ENCODE assay signal across 1 cellular context in the genomic region with DNA sequence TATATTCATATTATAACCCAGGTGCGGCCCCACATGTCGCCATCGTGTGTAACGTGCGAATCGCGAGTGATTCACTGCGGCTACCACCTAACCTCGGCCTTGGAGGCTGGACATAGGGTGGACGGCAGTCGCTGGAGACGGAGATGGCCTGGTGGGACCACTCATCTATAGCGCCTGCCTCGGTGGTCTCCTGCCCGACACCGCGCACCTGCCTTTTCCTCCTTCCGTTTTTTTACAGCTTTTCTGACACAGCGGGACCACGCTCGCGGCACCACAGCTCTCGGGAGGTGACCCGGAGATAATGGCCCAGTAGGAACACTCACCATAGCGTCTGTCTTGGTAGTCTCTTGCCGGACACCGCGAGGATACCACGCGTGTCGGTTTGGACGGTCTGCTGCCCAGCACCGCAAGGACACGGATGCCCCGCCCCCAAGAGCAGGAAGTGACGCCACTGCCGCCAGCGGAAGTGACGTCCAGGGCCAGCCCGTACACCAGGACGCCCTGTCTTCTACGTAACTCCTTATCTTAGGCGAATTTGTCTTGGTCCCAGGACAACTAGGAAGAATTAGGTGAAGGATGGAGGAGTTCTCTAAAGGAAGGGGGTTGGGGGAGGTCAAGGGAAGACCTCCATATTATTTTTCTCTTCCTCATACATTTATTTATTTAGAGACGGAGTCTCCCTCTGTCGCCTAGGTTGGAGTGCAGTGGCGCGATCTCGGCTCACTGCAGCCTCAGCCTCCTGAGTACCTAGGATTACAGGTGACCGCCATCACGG.
TF ChIP-seq lines count a peak whose summit lies in the region.

No MANE protein-coding gene starts in this region.

TF ChIP-seq in HepG2, 621 proteins besides CTCF, POLR2A, EP300 and RAD21 (continued from another document and continues in another):
- TF ChIP-seq, protein P1, sequence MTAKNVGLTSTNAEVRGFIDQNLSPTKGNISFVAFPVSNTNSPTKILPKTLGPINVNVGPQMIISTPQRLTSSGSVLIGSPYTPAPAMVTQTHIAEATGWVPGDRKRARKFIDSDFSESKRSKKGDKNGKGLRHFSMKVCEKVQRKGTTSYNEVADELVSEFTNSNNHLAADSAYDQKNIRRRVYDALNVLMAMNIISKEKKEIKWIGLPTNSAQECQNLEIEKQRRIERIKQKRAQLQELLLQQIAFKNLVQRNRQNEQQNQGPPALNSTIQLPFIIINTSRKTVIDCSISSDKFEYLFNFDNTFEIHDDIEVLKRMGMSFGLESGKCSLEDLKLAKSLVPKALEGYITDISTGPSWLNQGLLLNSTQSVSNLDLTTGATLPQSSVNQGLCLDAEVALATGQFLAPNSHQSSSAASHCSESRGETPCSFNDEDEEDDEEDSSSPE (CRISPR knock-in tag; IDR thresholded peaks at IDR 0.05) = no peak
- TF ChIP-seq, protein P2, sequence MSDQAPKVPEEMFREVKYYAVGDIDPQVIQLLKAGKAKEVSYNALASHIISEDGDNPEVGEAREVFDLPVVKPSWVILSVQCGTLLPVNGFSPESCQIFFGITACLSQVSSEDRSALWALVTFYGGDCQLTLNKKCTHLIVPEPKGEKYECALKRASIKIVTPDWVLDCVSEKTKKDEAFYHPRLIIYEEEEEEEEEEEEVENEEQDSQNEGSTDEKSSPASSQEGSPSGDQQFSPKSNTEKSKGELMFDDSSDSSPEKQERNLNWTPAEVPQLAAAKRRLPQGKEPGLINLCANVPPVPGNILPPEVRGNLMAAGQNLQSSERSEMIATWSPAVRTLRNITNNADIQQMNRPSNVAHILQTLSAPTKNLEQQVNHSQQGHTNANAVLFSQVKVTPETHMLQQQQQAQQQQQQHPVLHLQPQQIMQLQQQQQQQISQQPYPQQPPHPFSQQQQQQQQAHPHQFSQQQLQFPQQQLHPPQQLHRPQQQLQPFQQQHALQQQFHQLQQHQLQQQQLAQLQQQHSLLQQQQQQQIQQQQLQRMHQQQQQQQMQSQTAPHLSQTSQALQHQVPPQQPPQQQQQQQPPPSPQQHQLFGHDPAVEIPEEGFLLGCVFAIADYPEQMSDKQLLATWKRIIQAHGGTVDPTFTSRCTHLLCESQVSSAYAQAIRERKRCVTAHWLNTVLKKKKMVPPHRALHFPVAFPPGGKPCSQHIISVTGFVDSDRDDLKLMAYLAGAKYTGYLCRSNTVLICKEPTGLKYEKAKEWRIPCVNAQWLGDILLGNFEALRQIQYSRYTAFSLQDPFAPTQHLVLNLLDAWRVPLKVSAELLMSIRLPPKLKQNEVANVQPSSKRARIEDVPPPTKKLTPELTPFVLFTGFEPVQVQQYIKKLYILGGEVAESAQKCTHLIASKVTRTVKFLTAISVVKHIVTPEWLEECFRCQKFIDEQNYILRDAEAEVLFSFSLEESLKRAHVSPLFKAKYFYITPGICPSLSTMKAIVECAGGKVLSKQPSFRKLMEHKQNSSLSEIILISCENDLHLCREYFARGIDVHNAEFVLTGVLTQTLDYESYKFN (CRISPR knock-in tag; conservative IDR thresholded peaks at IDR 0.05) = peak; percentile 28
- TF ChIP-seq ZNF33A (CRISPR knock-in tag; IDR thresholded peaks at IDR 0.05; ENCODE audit: borderline replicate concordance) = no peak
- 0 out of 2 replicates have a peak, but pooled peaks have one; percentile 68 for TF ChIP-seq PRDM4 (CRISPR knock-in tag; IDR thresholded peaks at IDR 0.05; ENCODE audit: borderline replicate concordance)
- peak; percentile 41; the same call in 1 of the 2 replicates for TF ChIP-seq ZBTB20 (CRISPR knock-in tag; IDR thresholded peaks at IDR 0.05; ENCODE audit: borderline replicate concordance, low read depth)
- peak; percentile 46 for TF ChIP-seq TEAD3 (CRISPR knock-in tag; optimal IDR thresholded peaks at IDR 0.05; ENCODE audit: borderline replicate concordance)
- TF ChIP-seq TOPORS (CRISPR knock-in tag; IDR thresholded peaks at IDR 0.05) = no peak
- TF ChIP-seq MXI1 (IDR thresholded peaks at IDR 0.05; ENCODE audit: borderline replicate concordance, low read depth, low read length) = peak; percentile 83; the same call in 1 of the 3 replicates
- TF ChIP-seq ZFY (CRISPR knock-in tag; IDR thresholded peaks at IDR 0.05) = peak; percentile 64; the same call in 1 of the 2 replicates
- TF ChIP-seq RFXAP (CRISPR knock-in tag; IDR thresholded peaks at IDR 0.05; ENCODE audit: borderline replicate concordance) = peak; percentile 81; the same call in 1 of the 2 replicates
- no peak for TF ChIP-seq DPF2 (CRISPR knock-in tag; IDR thresholded peaks at IDR 0.05; ENCODE audit: borderline replicate concordance, low read depth)
- TF ChIP-seq, protein P3, sequence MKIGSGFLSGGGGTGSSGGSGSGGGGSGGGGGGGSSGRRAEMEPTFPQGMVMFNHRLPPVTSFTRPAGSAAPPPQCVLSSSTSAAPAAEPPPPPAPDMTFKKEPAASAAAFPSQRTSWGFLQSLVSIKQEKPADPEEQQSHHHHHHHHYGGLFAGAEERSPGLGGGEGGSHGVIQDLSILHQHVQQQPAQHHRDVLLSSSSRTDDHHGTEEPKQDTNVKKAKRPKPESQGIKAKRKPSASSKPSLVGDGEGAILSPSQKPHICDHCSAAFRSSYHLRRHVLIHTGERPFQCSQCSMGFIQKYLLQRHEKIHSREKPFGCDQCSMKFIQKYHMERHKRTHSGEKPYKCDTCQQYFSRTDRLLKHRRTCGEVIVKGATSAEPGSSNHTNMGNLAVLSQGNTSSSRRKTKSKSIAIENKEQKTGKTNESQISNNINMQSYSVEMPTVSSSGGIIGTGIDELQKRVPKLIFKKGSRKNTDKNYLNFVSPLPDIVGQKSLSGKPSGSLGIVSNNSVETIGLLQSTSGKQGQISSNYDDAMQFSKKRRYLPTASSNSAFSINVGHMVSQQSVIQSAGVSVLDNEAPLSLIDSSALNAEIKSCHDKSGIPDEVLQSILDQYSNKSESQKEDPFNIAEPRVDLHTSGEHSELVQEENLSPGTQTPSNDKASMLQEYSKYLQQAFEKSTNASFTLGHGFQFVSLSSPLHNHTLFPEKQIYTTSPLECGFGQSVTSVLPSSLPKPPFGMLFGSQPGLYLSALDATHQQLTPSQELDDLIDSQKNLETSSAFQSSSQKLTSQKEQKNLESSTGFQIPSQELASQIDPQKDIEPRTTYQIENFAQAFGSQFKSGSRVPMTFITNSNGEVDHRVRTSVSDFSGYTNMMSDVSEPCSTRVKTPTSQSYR (CRISPR knock-in tag; IDR thresholded peaks at IDR 0.05; ENCODE audit: borderline replicate concordance) = peak; percentile 69; the same call in 1 of the 2 replicates
- TF ChIP-seq SOX13 (IDR thresholded peaks at IDR 0.05) = no peak
- TF ChIP-seq SOX13 (CRISPR knock-in tag; conservative IDR thresholded peaks at IDR 0.05 in 1 of 2, IDR thresholded peaks at IDR 0.05 in 1 of 2) = 0 out of 4 replicates have a peak, but pooled peaks of 1 of the 2 experiments have one; percentile 15
- TF ChIP-seq, protein P4, sequence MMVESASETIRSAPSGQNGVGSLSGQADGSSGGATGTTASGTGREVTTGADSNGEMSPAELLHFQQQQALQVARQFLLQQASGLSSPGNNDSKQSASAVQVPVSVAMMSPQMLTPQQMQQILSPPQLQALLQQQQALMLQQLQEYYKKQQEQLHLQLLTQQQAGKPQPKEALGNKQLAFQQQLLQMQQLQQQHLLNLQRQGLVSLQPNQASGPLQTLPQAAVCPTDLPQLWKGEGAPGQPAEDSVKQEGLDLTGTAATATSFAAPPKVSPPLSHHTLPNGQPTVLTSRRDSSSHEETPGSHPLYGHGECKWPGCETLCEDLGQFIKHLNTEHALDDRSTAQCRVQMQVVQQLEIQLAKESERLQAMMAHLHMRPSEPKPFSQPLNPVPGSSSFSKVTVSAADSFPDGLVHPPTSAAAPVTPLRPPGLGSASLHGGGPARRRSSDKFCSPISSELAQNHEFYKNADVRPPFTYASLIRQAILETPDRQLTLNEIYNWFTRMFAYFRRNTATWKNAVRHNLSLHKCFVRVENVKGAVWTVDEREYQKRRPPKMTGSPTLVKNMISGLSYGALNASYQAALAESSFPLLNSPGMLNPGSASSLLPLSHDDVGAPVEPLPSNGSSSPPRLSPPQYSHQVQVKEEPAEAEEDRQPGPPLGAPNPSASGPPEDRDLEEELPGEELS (CRISPR knock-in tag; IDR thresholded peaks at IDR 0.05) = peak; percentile 51; the same call in 1 of the 2 replicates
- TF ChIP-seq ZNF276 (CRISPR knock-in tag; IDR thresholded peaks at IDR 0.05; ENCODE audit: low read depth) = peak; percentile 56; the same call in 1 of the 2 replicates
- TF ChIP-seq ZNF501 (CRISPR knock-in tag; IDR thresholded peaks at IDR 0.05) = peak; percentile 86
- TF ChIP-seq CHD2 (IDR thresholded peaks at IDR 0.05; ENCODE audit: low read depth, low read length) = no peak
- peak; percentile 98 for TF ChIP-seq ZNF441 (CRISPR knock-in tag; IDR thresholded peaks at IDR 0.05; ENCODE audit: borderline replicate concordance)
- peak; percentile 76; the same call in 1 of the 2 replicates for TF ChIP-seq SALL2 (CRISPR knock-in tag; IDR thresholded peaks at IDR 0.05)
- peak; percentile 48; the same call in 1 of the 2 replicates for TF ChIP-seq ZSCAN31 (CRISPR knock-in tag; IDR thresholded peaks at IDR 0.05; ENCODE audit: low read depth)
- peak; percentile 46; the same call in 1 of the 2 replicates for TF ChIP-seq ZNF772 (CRISPR knock-in tag; IDR thresholded peaks at IDR 0.05)
- TF ChIP-seq ZFP36L2 (CRISPR knock-in tag; IDR thresholded peaks at IDR 0.05) = no peak
- TF ChIP-seq, protein P5, sequence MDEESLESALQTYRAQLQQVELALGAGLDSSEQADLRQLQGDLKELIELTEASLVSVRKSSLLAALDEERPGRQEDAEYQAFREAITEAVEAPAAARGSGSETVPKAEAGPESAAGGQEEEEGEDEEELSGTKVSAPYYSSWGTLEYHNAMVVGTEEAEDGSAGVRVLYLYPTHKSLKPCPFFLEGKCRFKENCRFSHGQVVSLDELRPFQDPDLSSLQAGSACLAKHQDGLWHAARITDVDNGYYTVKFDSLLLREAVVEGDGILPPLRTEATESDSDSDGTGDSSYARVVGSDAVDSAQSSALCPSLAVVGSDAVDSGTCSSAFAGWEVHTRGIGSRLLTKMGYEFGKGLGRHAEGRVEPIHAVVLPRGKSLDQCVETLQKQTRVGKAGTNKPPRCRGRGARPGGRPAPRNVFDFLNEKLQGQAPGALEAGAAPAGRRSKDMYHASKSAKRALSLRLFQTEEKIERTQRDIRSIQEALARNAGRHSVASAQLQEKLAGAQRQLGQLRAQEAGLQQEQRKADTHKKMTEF (CRISPR knock-in tag; IDR thresholded peaks at IDR 0.05) = peak; percentile 57; the same call in 1 of the 2 replicates
- peak; percentile 65; the same call in 1 of the 2 replicates for TF ChIP-seq ZNF451 (CRISPR knock-in tag; IDR thresholded peaks at IDR 0.05)
- TF ChIP-seq GATAD1 (CRISPR knock-in tag; IDR thresholded peaks at IDR 0.05) = peak; percentile 96
- no peak for TF ChIP-seq SCMH1 (CRISPR knock-in tag; IDR thresholded peaks at IDR 0.05; ENCODE audit: borderline replicate concordance)
- TF ChIP-seq REL (CRISPR knock-in tag; conservative IDR thresholded peaks at IDR 0.05) = no peak
- TF ChIP-seq, protein P6, sequence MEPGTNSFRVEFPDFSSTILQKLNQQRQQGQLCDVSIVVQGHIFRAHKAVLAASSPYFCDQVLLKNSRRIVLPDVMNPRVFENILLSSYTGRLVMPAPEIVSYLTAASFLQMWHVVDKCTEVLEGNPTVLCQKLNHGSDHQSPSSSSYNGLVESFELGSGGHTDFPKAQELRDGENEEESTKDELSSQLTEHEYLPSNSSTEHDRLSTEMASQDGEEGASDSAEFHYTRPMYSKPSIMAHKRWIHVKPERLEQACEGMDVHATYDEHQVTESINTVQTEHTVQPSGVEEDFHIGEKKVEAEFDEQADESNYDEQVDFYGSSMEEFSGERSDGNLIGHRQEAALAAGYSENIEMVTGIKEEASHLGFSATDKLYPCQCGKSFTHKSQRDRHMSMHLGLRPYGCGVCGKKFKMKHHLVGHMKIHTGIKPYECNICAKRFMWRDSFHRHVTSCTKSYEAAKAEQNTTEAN (CRISPR knock-in tag; conservative IDR thresholded peaks at IDR 0.05) = 0 out of 2 replicates have a peak, but pooled peaks have one; percentile 34
- peak; percentile 90 for TF ChIP-seq KAT8 (CRISPR knock-in tag; IDR thresholded peaks at IDR 0.05)
- no peak; the same call in 1 of the 2 replicates for TF ChIP-seq ZNF552 (CRISPR knock-in tag; IDR thresholded peaks at IDR 0.05; ENCODE audit: borderline replicate concordance)
- TF ChIP-seq KDM6A (CRISPR knock-in tag; IDR thresholded peaks at IDR 0.05; ENCODE audit: low read depth) = no peak
- peak; percentile 62; the same call in 1 of the 2 replicates for TF ChIP-seq ZNF33B (CRISPR knock-in tag; IDR thresholded peaks at IDR 0.05)
- TF ChIP-seq ATF5 (CRISPR knock-in tag; IDR thresholded peaks at IDR 0.05; ENCODE audit: low read depth) = 0 out of 2 replicates have a peak, but pooled peaks have one; percentile 40
